7 cellular contexts compared by ENCODE assay signal in genomic region chr19:2550431-2551171, GRCh38.
DNase-seq lines count a peak whose midpoint lies in the region; ATAC-seq and TF ChIP-seq lines count a peak whose summit lies in the region.

No MANE protein-coding gene starts in this region.

- WGBS in smooth muscle cell (ENCODE audit: low lambda C conversion rate), result 68% methylated on average over 21 of the region's 21 CpGs

- H2AFZ ChIP-seq in smooth muscle cell (ENCODE audit: low read depth), result no peak overlapping the region

- H3K4me1 ChIP-seq in Panc1 (ENCODE audit: control insufficient read depth, insufficient read depth, low read length) (peaks cover 38% of the 10 kb centered on the region), smooth muscle cell (ENCODE audit: low read depth) (peaks cover 21% of the 10 kb centered on the region)

- no TSS peak for BruUV-seq in Panc1 (replicated peaks; lab: Mats Ljungman, UMichigan)

- no peaks in the 10 kb centered on the region for H3K79me2 ChIP-seq in smooth muscle cell (ENCODE audit: low read depth)

- ATAC-seq in Panc1, result 0 out of 2 replicates have a peak, but pooled peaks have one; percentile 3
- ATAC-seq in left cardiac atrium, result peak; percentile 25 to 48

- intact Hi-C loops in Panc1 (cut with micrococcal nuclease; ENCODE audit: unreplicated experiment) (no loop called here), left cardiac atrium (cut with DNase I) (no loop called here)

- H3K27ac ChIP-seq in Panc1 (ENCODE audit: low read length) (peak overlapping the region; percentile 79), smooth muscle cell (ENCODE audit: low read depth) (peak overlapping the region; percentile 52)

- H3K9ac ChIP-seq in smooth muscle cell (ENCODE audit: low read depth), result no peak overlapping the region

- peaks cover 19% of the 10 kb centered on the region for H3F3A ChIP-seq in smooth muscle cell (ENCODE audit: low read depth)

- H3K36me3 ChIP-seq in H7 (replicated peaks; ENCODE audit: control insufficient read depth, insufficient read depth, low read length) (no peaks in the 10 kb centered on the region), Panc1 (ENCODE audit: control insufficient read depth, insufficient read depth, low read length) (no peaks in the 10 kb centered on the region), smooth muscle cell (ENCODE audit: low read depth) (no peaks in the 10 kb centered on the region)

- H4K20me1 ChIP-seq in smooth muscle cell (ENCODE audit: low read depth), result no peaks in the 10 kb centered on the region

- in situ Hi-C loops in Panc1 (cut with HindIII; ENCODE audit: low pct_unique_long_range_greater_than_20kb, low sequenced_read_pairs), result no loop called here

- H3K4me2 ChIP-seq in smooth muscle cell, result no peak overlapping the region

- H3K9me3 ChIP-seq in Panc1 (ENCODE audit: control insufficient read depth, insufficient read depth, low read depth, low read length) (no peaks in the 10 kb centered on the region), smooth muscle cell (replicated peaks; ENCODE audit: low read depth) (no peaks in the 10 kb centered on the region)

- TF ChIP-seq CTCF in Panc1 (IDR thresholded peaks at IDR 0.05), result no peak
- TF ChIP-seq CTCF in smooth muscle cell (IDR thresholded peaks at IDR 0.05; ENCODE audit: borderline replicate concordance, insufficient read depth, poor library complexity, severe bottlenecking), result no peak

- CTCF ChIA-PET in Panc1 (lab: Charles Lee), result interaction anchor here (0.6 kb wide), 1 partner anchor 52 kb away, joined by 10 read pairs; no protein-coding TSS in a partner anchor

- no peak overlapping the region for H3K4me3 ChIP-seq in H7 (ENCODE audit: insufficient read depth, low read depth, low read length)
- H3K4me3 ChIP-seq in Panc1 (ENCODE audit: low read depth in 2 of 2, low read length in 2 of 2), result no peak overlapping the region
- no peak overlapping the region for H3K4me3 ChIP-seq in smooth muscle cell

- POLR2A ChIA-PET in Panc1 (lab: Charles Lee), result no interaction called here

- peak; percentile 65 for DNase-seq in H7
- DNase-seq in Panc1 (ENCODE audit: low read depth, low spot score), result no peak
- peak; percentile 65 for DNase-seq in left cardiac atrium
- DNase-seq in smooth muscle cell (lab: John Stamatoyannopoulos, UW; ENCODE audit: unreplicated experiment), result no peak
- DNase-seq in glomerular visceral epithelial cell (ENCODE audit: extremely low spot score), result no peak
- DNase-seq in NAMALWA (ENCODE audit: low spot score), result no peak
- DNase-seq in NK-92 (lab: John Stamatoyannopoulos, UW; ENCODE audit: unreplicated experiment), result no peak

- H3K27me3 ChIP-seq in H7 (ENCODE audit: control insufficient read depth, insufficient read depth, low read length) (no peaks in the 10 kb centered on the region), Panc1 (ENCODE audit: control insufficient read depth, insufficient read depth, low read length) (no peaks in the 10 kb centered on the region), smooth muscle cell (ENCODE audit: low read depth) (no peaks in the 10 kb centered on the region)

Comparison
In these comparisons a context has a peak if more than half of its experiments do, and no peak if none do; other contexts are left out.
1. DNase-seq: peak in H7 (single experiment) and left cardiac atrium (single experiment); none in Panc1 (single experiment), smooth muscle cell (single experiment), glomerular visceral epithelial cell (single experiment), NAMALWA (single experiment) and NK-92 (single experiment).